Comparison of ENCODE assay signal across 10 cellular contexts in the genomic region with DNA sequence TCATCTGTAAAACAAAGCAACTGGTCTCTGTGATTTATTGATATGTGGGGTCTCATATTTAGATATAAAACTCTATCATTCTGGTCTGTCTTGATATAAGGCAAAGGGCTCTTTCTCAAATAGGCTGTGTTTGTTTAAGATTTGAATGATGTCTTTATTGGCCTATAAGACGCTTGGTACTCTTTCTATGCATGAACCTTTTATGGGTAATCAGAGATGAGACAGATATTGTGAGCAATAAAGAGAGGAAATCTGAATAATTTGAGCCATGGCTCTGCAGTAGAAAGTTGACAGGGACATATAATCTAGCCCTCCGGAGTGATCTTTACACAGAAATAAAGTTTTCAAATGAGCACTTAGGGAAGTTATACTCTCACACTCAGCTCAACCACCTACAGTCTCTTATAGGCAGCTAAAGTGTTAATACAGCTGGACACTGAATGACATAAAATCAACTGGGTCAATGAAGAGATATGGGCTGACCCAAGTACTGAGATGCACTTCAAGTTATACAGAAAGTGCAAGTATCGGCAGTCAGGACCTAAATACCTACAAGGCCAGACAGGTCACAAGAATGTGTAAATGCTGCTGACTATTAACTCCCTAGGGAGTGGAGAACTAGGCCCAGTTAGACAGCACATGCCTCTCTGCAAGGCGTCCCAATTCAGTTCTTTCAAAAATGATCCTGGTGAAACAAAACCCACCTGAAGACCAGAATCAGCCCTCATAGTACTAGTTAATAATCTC.
DNase-seq lines count a peak whose midpoint lies in the region; ATAC-seq, FAIRE-seq and TF ChIP-seq lines count a peak whose summit lies in the region.
"Had no signal": no experiment of that assay in that cellular context is flagged by ENCODE, and none has a peak within 500 bp of the region (broad histone marks: within the 10 kb centered on the region; RNA-seq: fewer than 3 reads in every experiment).

No MANE protein-coding gene starts in this region.

- CTCF ChIA-PET in A549 (lab: Yijun Ruan, JAX): interaction anchor here (0.8 to 1.7 kb wide), 4 partner anchors 15 to 145 kb away, joined by 3 to 7 read pairs (median 5); partner anchors contain the start of gene PTPN14
- CTCF ChIA-PET in HEK293T (lab: Yijun Ruan, JAX): no interaction called here

- intact Hi-C loops in lower lobe of right lung (cut with DNase I): no loop called here

- H3K27ac ChIP-seq in A549 (peak overlapping the region; percentile 56 to 85), lower lobe of right lung (peak overlapping the region; percentile 44)

- ATAC-seq in A549: peak; percentile 42 to 68; a peak in 4 of 6 replicates
- ATAC-seq in lower lobe of right lung: peak; percentile 26 to 58
- ATAC-seq in GM18870 (IDR thresholded peaks at IDR 0.05; ENCODE audit: unreplicated experiment): no peak

- TF ChIP-seq CTCF in A549 (IDR thresholded peaks at IDR 0.05): no peak
- TF ChIP-seq CTCF in lower lobe of right lung (IDR thresholded peaks at IDR 0.05): no peak

- TF ChIP-seq EP300 in A549 (IDR thresholded peaks at IDR 0.05): no peak

- H3K27me3 Mint-ChIP-seq in activated naive CD8-positive, alpha-beta T cell treated with anti-CD3 and anti-CD28 coated beads for 36 hours: peaks cover 3% of the 10 kb centered on the region

- no peaks in the 10 kb centered on the region for H3K27me3 ChIP-seq in lower lobe of right lung (ENCODE audit: low read depth)

- peak overlapping the region; percentile 22 for H3K4me3 Mint-ChIP-seq in activated naive CD8-positive, alpha-beta T cell treated with anti-CD3 and anti-CD28 coated beads for 36 hours

- peak overlapping the region; percentile 81 for H3K27ac Mint-ChIP-seq in activated naive CD8-positive, alpha-beta T cell treated with anti-CD3 and anti-CD28 coated beads for 36 hours

- FAIRE-seq in A549 (lab: Jason Lieb, UNC): no peak

- H3K9me3 Mint-ChIP-seq in activated naive CD8-positive, alpha-beta T cell treated with anti-CD3 and anti-CD28 coated beads for 36 hours: no peaks in the 10 kb centered on the region

- TF ChIP-seq RAD21 in A549 (conservative IDR thresholded peaks at IDR 0.05 in 1 of 2, IDR thresholded peaks at IDR 0.05 in 1 of 2): no peak

- H3K9me3 ChIP-seq in A549 (no peaks in the 10 kb centered on the region), lower lobe of right lung (no peaks in the 10 kb centered on the region)

- H3K4me1 ChIP-seq in A549: peaks cover 57% of the 10 kb centered on the region
- H3K4me1 ChIP-seq in lower lobe of right lung: peaks cover 22% of the 10 kb centered on the region

- TF ChIP-seq POLR2A in A549 (IDR thresholded peaks at IDR 0.05; ENCODE audit: low read length): no peak

- H3K4me2 ChIP-seq in A549: peak overlapping the region; percentile 93

- H3K36me3 Mint-ChIP-seq in activated naive CD8-positive, alpha-beta T cell treated with anti-CD3 and anti-CD28 coated beads for 36 hours: peaks cover 3% of the 10 kb centered on the region

- peaks cover 43% of the 10 kb centered on the region for H3K4me1 Mint-ChIP-seq in activated naive CD8-positive, alpha-beta T cell treated with anti-CD3 and anti-CD28 coated beads for 36 hours

- H3K36me3 ChIP-seq in lower lobe of right lung: no peaks in the 10 kb centered on the region

- DNase-seq in A549 (ENCODE audit: low read depth in 1 of 2, low spot score in 1 of 2) (no peak), HEK293T (ENCODE audit: extremely low spot score) (no peak), lower lobe of right lung (no peak), amygdala (lab: John Stamatoyannopoulos, UW) (no peak), inferior parietal cortex (ENCODE audit: extremely low spot score) (no peak), C1 segment of cervical spinal cord (lab: John Stamatoyannopoulos, UW) (no peak)
- DNase-seq in activated naive CD8-positive, alpha-beta T cell treated with anti-CD3 and anti-CD28 coated beads for 36 hours: no peak
- DNase-seq: GOT3, KG1 had no signal

- 52% methylated on average over 4 of the region's 4 CpGs for WGBS in A549 (ENCODE audit: missing lambda C conversion rate)

- POLR2A ChIA-PET in A549 (lab: Yijun Ruan, JAX) (interaction anchor here (2.5 kb wide), 1 partner anchor 111 kb away, joined by 10 read pairs; the partner anchor contains the start of gene PTPN14), HEK293T (lab: Yijun Ruan, JAX) (no interaction called here)

- no peak overlapping the region; the same call in 2 of the 3 replicates for H3K4me3 ChIP-seq in A549
- no peak overlapping the region for H3K4me3 ChIP-seq in lower lobe of right lung

TF ChIP-seq in A549, 52 proteins besides CTCF, POLR2A, EP300 and RAD21 (continues in another document):
- TF ChIP-seq NR3C1 (IDR thresholded peaks at IDR 0.05) (no peak), BHLHE40 (IDR thresholded peaks at IDR 0.05; ENCODE audit: low read depth, low read length) (no peak), EHMT2 (IDR thresholded peaks at IDR 0.05; ENCODE audit: low read depth) (no peak), PBX3 (IDR thresholded peaks at IDR 0.05) (no peak), KDM5A (IDR thresholded peaks at IDR 0.05) (no peak), RARB (CRISPR knock-in tag; IDR thresholded peaks at IDR 0.05) (no peak), CBX2 (IDR thresholded peaks at IDR 0.05; ENCODE audit: borderline replicate concordance, low read depth) (no peak), SMC3 (IDR thresholded peaks at IDR 0.05) (no peak), ESRRA (IDR thresholded peaks at IDR 0.05; ENCODE audit: borderline replicate concordance, low read length) (no peak), NFE2L2 (conservative IDR thresholded peaks at IDR 0.05; ENCODE audit: low read length) (no peak), HMGXB4 (CRISPR knock-in tag; IDR thresholded peaks at IDR 0.05; ENCODE audit: borderline replicate concordance) (no peak)

TF ChIP-seq in HEK293T, 16 proteins besides CTCF, POLR2A, EP300 and RAD21:
- TF ChIP-seq SUZ12 (IDR thresholded peaks at IDR 0.05) (no peak), FOXK2 (IDR thresholded peaks at IDR 0.05) (no peak), FOXA1 (IDR thresholded peaks at IDR 0.05) (no peak), BHLHE40 (IDR thresholded peaks at IDR 0.05; ENCODE audit: borderline replicate concordance) (no peak), PKNOX1 (IDR thresholded peaks at IDR 0.05) (peak; percentile 93), CTBP1 (IDR thresholded peaks at IDR 0.05; ENCODE audit: borderline replicate concordance) (0 out of 2 replicates have a peak, but pooled peaks have one; percentile 13), TARDBP (IDR thresholded peaks at IDR 0.05) (no peak), SP1 (IDR thresholded peaks at IDR 0.05) (no peak), NFRKB (IDR thresholded peaks at IDR 0.05) (no peak), FOXM1 (IDR thresholded peaks at IDR 0.05; ENCODE audit: borderline replicate concordance) (no peak), ARNT (IDR thresholded peaks at IDR 0.05) (no peak), ZNF384 (IDR thresholded peaks at IDR 0.05) (no peak), ELF4 (IDR thresholded peaks at IDR 0.05) (no peak), L3MBTL2 (conservative IDR thresholded peaks at IDR 0.05) (no peak)
